Comparison of ENCODE assay signal across 6 cellular contexts in genomic region chr11:829116-829945, GRCh38. TPM values are rescaled to one million over a fixed set of nuclear protein-coding genes. Genes with fewer than 3 reads are reported as not detected.
DNase-seq lines count a peak whose midpoint lies in the region; TF ChIP-seq lines count a peak whose summit lies in the region.

No MANE protein-coding gene starts in this region.

- H3K36me3 Mint-ChIP-seq in activated naive CD4-positive, alpha-beta T cell treated with anti-CD3 and anti-CD28 coated beads, Interleukin-2, amount 10 ng/mL, durations not matched to agents 7 days and 5 days = peaks cover 10% of the 10 kb centered on the region

- DNase-seq in activated naive CD4-positive, alpha-beta T cell treated with anti-CD3 and anti-CD28 coated beads, Interleukin-2, amount 10 ng/mL, durations not matched to agents 7 days and 5 days = no peak
- no peak for DNase-seq in activated naive CD4-positive, alpha-beta T cell treated with anti-CD3 and anti-CD28 coated beads, Interleukin-2, amount 50 U/mL, for 16 hours
- DNase-seq in vagina (ENCODE audit: extremely low spot score in 2 of 2) = no peak
- DNase-seq in effector CD4-positive, alpha-beta T cell = no peak
- DNase-seq in NCI-H2107 treated with DMSO at 0.1 percent for 48 hours (lab: John Stamatoyannopoulos, UW; ENCODE audit: unreplicated experiment) = no peak

- H3K27me3 ChIP-seq in vagina = no peaks in the 10 kb centered on the region

- peak overlapping the region; percentile 41 for H3K4me3 Mint-ChIP-seq in activated naive CD4-positive, alpha-beta T cell treated with anti-CD3 and anti-CD28 coated beads, Interleukin-2, amount 10 ng/mL, durations not matched to agents 7 days and 5 days

- H3K9me3 ChIP-seq in vagina = no peaks in the 10 kb centered on the region

- intact Hi-C loops in vagina (cut with DNase I) = no loop called here

- CTCF ChIA-PET in activated naive CD4-positive, alpha-beta T cell treated with anti-CD3 and anti-CD28 coated beads, Interleukin-2, amount 10 ng/mL, durations not matched to agents 7 days and 5 days (lab: Charles Lee) = interaction anchor here (3.3 kb wide), 1 partner anchor 12 kb away, joined by 9 read pairs; no protein-coding TSS in a partner anchor

- H3K4me3 ChIP-seq in iPS-11a (ENCODE audit: low read depth, low read length) (peak overlapping the region; percentile 27), vagina (peak overlapping the region; percentile 38 to 42)

- TF ChIP-seq CTCF in vagina (IDR thresholded peaks at IDR 0.05) = no peak

- H3K9me3 Mint-ChIP-seq in activated naive CD4-positive, alpha-beta T cell treated with anti-CD3 and anti-CD28 coated beads, Interleukin-2, amount 10 ng/mL, durations not matched to agents 7 days and 5 days = no peaks in the 10 kb centered on the region

- no peak overlapping the region for H3K27ac Mint-ChIP-seq in activated naive CD4-positive, alpha-beta T cell treated with anti-CD3 and anti-CD28 coated beads, Interleukin-2, amount 10 ng/mL, durations not matched to agents 7 days and 5 days

- H3K36me3 ChIP-seq in vagina = peaks cover 0 to 10% of the 10 kb centered on the region in 2 donors

- no peak for TF ChIP-seq POLR2A in vagina (IDR thresholded peaks at IDR 0.05)

- H3K27ac ChIP-seq in vagina = no peak overlapping the region

- H3K27me3 Mint-ChIP-seq in activated naive CD4-positive, alpha-beta T cell treated with anti-CD3 and anti-CD28 coated beads, Interleukin-2, amount 10 ng/mL, durations not matched to agents 7 days and 5 days = peaks cover 63% of the 10 kb centered on the region

- H3K4me1 Mint-ChIP-seq in activated naive CD4-positive, alpha-beta T cell treated with anti-CD3 and anti-CD28 coated beads, Interleukin-2, amount 10 ng/mL, durations not matched to agents 7 days and 5 days = peaks cover 55% of the 10 kb centered on the region

- H3K4me1 ChIP-seq in vagina = peaks cover 72% of the 10 kb centered on the region

RNA-seq across cellular contexts. Expression of gene CRACR2B, which starts 1.6 kb away (rescaled TPM):
- total RNA-seq in vagina = 4.9 TPM

RNA-seq across cellular contexts. Expression of gene CD151, which starts 3.4 kb away (rescaled TPM):
- 150 TPM for total RNA-seq in vagina

RNA-seq across cellular contexts. Expression of gene PNPLA2, which starts 10.6 kb away (rescaled TPM):
- 103 TPM for total RNA-seq in vagina

RNA-seq across cellular contexts. Expression of gene POLR2L, which starts 13.0 kb away (rescaled TPM):
- 53.8 TPM for total RNA-seq in vagina

RNA-seq across cellular contexts. Expression of gene TSPAN4, which starts 13.3 kb away (rescaled TPM):
- total RNA-seq in vagina = 99.0 TPM
